ENCODE assay signal across 10 cellular contexts in the genomic region with DNA sequence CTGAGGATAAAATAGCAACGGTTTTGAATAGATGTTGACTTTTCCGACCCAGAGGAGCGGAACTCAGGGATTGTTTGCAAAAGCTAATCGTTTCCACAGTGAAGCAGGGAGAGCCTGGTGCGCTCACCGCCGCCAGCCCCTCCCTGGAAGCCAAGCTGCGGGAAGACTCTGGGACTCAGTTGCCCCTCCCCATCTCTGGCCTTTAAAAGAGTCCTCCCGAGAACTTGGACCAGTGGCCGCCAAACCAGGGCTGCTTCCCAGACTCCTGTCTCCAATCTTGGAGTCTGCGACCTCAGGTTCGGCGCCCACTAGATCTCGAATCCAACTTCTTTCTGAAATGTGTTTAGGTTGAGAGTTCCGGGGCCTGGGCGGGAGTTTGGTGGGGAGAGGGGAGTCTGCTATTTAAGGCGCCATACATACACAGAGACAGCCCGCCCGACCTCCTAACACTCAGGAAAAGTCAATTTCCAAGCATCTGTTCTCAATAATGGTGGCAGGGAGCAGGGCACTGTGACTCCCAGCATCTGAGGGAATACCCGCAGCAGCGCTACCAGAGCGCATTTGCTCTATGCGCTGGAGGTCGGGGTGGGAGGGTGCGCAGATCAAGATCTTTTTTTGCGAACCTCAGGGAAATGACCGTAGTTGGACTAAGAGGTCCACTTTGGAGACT. TPM values are rescaled to one million over a fixed set of nuclear protein-coding genes. Genes with fewer than 3 reads are reported as not detected.
A peak's percentile ranks its signal among the peaks of the same experiment; 100 is the strongest.
DNase-seq lines count a peak whose midpoint lies in the region; TF ChIP-seq lines count a peak whose summit lies in the region.
"Had no signal": no experiment of that assay in that cellular context is flagged by ENCODE, and none has a peak within 500 bp of the region (broad histone marks: within the 10 kb centered on the region; RNA-seq: fewer than 3 reads in every experiment).

No MANE protein-coding gene starts in this region.

- DNase-seq in NCI-H510A treated with DMSO at 0.1 percent for 48 hours (lab: John Stamatoyannopoulos, UW) (peak; percentile 22), NCI-H510A (lab: John Stamatoyannopoulos, UW) (no peak), astrocyte of the hippocampus (ENCODE audit: low read depth, low spot score) (peak; percentile 29), islet precursor cell (peak; percentile 66), tibial nerve (ENCODE audit: low spot score in 2 of 2) (no peak), OCI-M1 (lab: John Stamatoyannopoulos, UW) (no peak), NCI-H1436 (lab: John Stamatoyannopoulos, UW) (no peak)
- DNase-seq in stimulated activated CD8-positive, alpha-beta memory T cell treated with anti-CD3 and anti-CD28 coated beads, Interleukin-4, amount 100 ng/mL, for 48 hours: no peak

- H3K27ac ChIP-seq in tibial nerve: peak overlapping the region; percentile 12 to 83 (median 49)

- H3K4me3 ChIP-seq in tibial nerve: peak overlapping the region; percentile 40 to 59 (median 44)
- H3K4me3 ChIP-seq: mucosa of descending colon had no signal

- H3K27me3 ChIP-seq in tibial nerve: peaks cover 0 to 27% of the 10 kb centered on the region in 2 donors

- WGBS in tibial nerve, 2 donors: 4 to 5% methylated on average over 26 to 27 of the region's 27 CpGs

- no peak for TF ChIP-seq POLR2A in tibial nerve (IDR thresholded peaks at IDR 0.05)

- H3K4me1 ChIP-seq in tibial nerve: peaks cover 0 to 25% (median 5%) of the 10 kb centered on the region in 4 donors

- no peak for TF ChIP-seq CTCF in tibial nerve (IDR thresholded peaks at IDR 0.05)

- no peaks in the 10 kb centered on the region for H3K9me3 ChIP-seq in tibial nerve
- H3K9me3 ChIP-seq: mucosa of descending colon had no signal

- no peak for TF ChIP-seq EP300 in tibial nerve (IDR thresholded peaks at IDR 0.05)

- H3K36me3 ChIP-seq in tibial nerve: no peaks in the 10 kb centered on the region

RNA-seq across cellular contexts. Expression of a gene that starts 0.8 kb away (rescaled TPM):
- total RNA-seq in tibial nerve: 10 to 100 TPM in 1 of 4 donors, 1 to 10 TPM in 3; 4.7 to 16.2 (median 7.5) TPM
- total RNA-seq: activated CD4-positive, alpha-beta T cell treated with anti-CD3 and anti-CD28 coated beads for 36 hours had no signal

Comparison
In these comparisons a context has a peak if more than half of its experiments do, and no peak if none do; other contexts are left out.
1. DNase-seq: peak in NCI-H510A treated with DMSO at 0.1 percent for 48 hours (single experiment), astrocyte of the hippocampus (single experiment) and islet precursor cell (single experiment); none in NCI-H510A (single experiment), tibial nerve (0 of 2), OCI-M1 (single experiment), NCI-H1436 (single experiment) and stimulated activated CD8-positive, alpha-beta memory T cell treated with anti-CD3 and anti-CD28 coated beads, Interleukin-4, amount 100 ng/mL, for 48 hours (single experiment).